Comparison of ENCODE assay signal across 9 cellular contexts in the genomic region with DNA sequence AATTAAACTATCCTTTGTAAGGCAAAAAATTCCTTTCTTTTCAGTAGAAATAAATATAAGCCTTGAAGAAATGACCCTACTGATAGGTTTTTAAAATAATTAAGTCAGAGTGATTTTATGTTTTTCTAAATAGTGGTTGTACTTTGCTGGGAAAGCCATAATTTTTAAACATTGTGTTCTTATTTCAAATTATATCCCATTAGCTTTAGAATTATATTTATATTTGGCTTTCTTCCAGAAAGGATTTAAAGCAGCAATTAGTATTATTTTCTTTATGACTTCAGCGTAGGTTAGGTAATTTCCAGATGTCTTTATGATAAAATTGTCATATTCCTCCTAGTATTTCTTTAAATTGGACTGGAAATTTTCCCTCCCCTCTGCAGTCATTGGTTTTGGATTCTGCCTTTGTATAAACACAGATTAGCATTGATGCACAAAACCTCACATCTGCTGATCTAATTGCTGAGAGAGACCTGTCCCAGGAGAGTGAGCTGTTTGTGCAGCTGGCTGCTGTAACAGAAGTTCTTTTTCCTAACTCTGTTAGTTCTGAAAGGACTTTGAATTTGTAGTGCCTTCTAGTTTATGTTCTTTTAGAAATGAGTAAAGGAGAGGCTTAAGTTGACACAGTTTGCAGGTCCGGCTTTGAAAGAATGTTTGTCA. TPM values are rescaled to one million over a fixed set of nuclear protein-coding genes. Genes with fewer than 3 reads are reported as not detected.
DNase-seq lines count a peak whose midpoint lies in the region; ATAC-seq and TF ChIP-seq lines count a peak whose summit lies in the region.
"Had no signal": no experiment of that assay in that cellular context is flagged by ENCODE, and none has a peak within 500 bp of the region (broad histone marks: within the 10 kb centered on the region; RNA-seq: fewer than 3 reads in every experiment).

No MANE protein-coding gene starts in this region.

- DNase-seq in H4 (ENCODE audit: low spot score) (peak; percentile 29), NCI-H2171 treated with DMSO at 0.1 percent for 48 hours (lab: John Stamatoyannopoulos, UW) (peak; percentile 96), choroid plexus epithelial cell (ENCODE audit: low read depth) (peak; percentile 86), sciatic nerve (ENCODE audit: low spot score) (no peak), NCI-H187 treated with DMSO at 0.1 percent for 48 hours (lab: John Stamatoyannopoulos, UW) (no peak), posterior vena cava (ENCODE audit: low spot score) (no peak)
- no peak for DNase-seq in stimulated activated CD4-positive, alpha-beta T cell treated with anti-CD3 and anti-CD28 coated beads, Interleukin-2, amount 100 ng/mL, for 24 hours
- DNase-seq: uterus had no signal

- no peak overlapping the region for H3K4me3 ChIP-seq in choroid plexus epithelial cell (ENCODE audit: low read depth, low read length)
- H3K4me3 ChIP-seq: uterus had no signal

- no peak for TF ChIP-seq CTCF in choroid plexus epithelial cell (conservative IDR thresholded peaks at IDR 0.05; ENCODE audit: low read depth, low read length)

- intact Hi-C loops in sciatic nerve (cut with DNase I) (no loop called here), posterior vena cava (cut with DNase I) (no loop called here)

- ATAC-seq in sciatic nerve: peak; percentile 98
- no peak for ATAC-seq in HG02678 (IDR thresholded peaks at IDR 0.05; ENCODE audit: unreplicated experiment)

RNA-seq across cellular contexts. Expression of a gene that starts 45.3 kb away (rescaled TPM):
- total RNA-seq in H4 (2014; rRNA removed; shearing (Covaris generic)): 381 and 436 TPM in 2 replicates
- 223 TPM for total RNA-seq in sciatic nerve
- total RNA-seq in posterior vena cava: 100 to 1,000 TPM; 193 to 198 TPM

Comparison
In these comparisons a context has a peak if more than half of its experiments do, and no peak if none do; other contexts are left out.
1. DNase-seq: peak in H4 (single experiment), NCI-H2171 treated with DMSO at 0.1 percent for 48 hours (single experiment) and choroid plexus epithelial cell (single experiment); none in sciatic nerve (single experiment), NCI-H187 treated with DMSO at 0.1 percent for 48 hours (single experiment), stimulated activated CD4-positive, alpha-beta T cell treated with anti-CD3 and anti-CD28 coated beads, Interleukin-2, amount 100 ng/mL, for 24 hours (0 of 2) and posterior vena cava (single experiment).